Comparison of ENCODE assay signal across 2 cellular contexts in genomic region chr11:33160147-33160546, GRCh38.
TF ChIP-seq lines count a peak whose summit lies in the region.

No MANE protein-coding gene starts in this region.

TF ChIP-seq in H1, 55 proteins besides CTCF, POLR2A, EP300 and RAD21 (continued from another document):
- TF ChIP-seq SAP30 (IDR thresholded peaks at IDR 0.05; ENCODE audit: insufficient read depth, insufficient replicate concordance, low read length) = peak; percentile 11

TF ChIP-seq in HEK293T, 16 proteins besides CTCF, POLR2A, EP300 and RAD21 (continued from another document):
- TF ChIP-seq LEF1 (IDR thresholded peaks at IDR 0.05; ENCODE audit: borderline replicate concordance) (no peak), PKNOX1 (IDR thresholded peaks at IDR 0.05) (no peak), CTBP1 (IDR thresholded peaks at IDR 0.05; ENCODE audit: borderline replicate concordance) (no peak), BHLHE40 (IDR thresholded peaks at IDR 0.05; ENCODE audit: borderline replicate concordance) (no peak), ELF4 (IDR thresholded peaks at IDR 0.05) (no peak; the same call in 1 of the 2 replicates), ZNF384 (IDR thresholded peaks at IDR 0.05) (no peak), ARNT (IDR thresholded peaks at IDR 0.05) (no peak), L3MBTL2 (conservative IDR thresholded peaks at IDR 0.05) (no peak), HDGF (IDR thresholded peaks at IDR 0.05; ENCODE audit: borderline replicate concordance) (no peak), TARDBP (IDR thresholded peaks at IDR 0.05) (no peak), FOXM1 (IDR thresholded peaks at IDR 0.05; ENCODE audit: borderline replicate concordance) (no peak), FOXK2 (IDR thresholded peaks at IDR 0.05) (no peak)
TF ChIP-seq in HEK293T: peak in this region for 0.
